ENCODE assay signal across 15 cellular contexts in the genomic region with DNA sequence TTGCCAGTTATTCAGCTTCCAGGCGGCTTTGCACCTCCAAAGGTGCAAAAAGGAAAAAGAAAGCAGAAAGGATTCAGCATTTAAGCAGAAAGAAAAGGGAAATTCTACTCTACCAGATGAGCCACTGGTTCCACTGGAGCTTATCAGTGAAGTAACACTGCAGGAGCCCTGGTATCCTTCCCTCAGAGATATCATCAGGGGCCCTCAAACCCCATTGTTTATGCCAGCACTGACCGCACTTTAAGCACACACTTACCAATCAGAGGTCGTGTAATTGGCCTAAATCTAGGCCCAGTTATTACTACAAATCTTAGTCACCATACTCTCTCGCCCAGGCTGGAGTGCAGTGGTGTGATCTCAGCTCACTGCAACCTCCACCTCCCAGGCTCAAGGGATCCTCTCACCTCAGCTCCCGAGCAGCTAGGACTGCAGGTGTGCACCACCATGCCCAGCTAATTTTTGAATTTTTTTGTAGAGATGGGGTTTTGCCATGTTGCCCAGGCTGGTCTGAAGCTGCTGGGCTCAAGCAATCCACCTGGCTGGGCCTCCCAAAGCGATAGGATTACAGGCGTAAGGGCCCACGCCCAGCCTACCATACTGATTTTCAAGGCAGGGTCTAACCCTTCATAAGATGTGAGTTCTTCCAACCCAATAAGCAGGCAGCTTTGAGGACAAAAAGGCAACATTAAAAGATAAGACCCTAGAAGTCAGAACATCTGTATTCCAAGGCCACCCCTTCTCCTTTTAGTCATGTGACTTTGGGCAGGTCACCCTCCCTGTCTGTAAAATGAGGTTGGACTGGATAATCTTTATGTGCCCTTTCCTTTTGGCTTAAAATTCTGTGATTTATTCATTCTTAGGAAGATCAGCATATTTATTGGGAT.
DNase-seq lines count a peak whose midpoint lies in the region; ATAC-seq and TF ChIP-seq lines count a peak whose summit lies in the region.
"Had no signal": no experiment of that assay in that cellular context is flagged by ENCODE, and none has a peak within 500 bp of the region (broad histone marks: within the 10 kb centered on the region; RNA-seq: fewer than 3 reads in every experiment).

No MANE protein-coding gene starts in this region.

- H3K27me3 ChIP-seq in subcutaneous abdominal adipose tissue (ENCODE audit: control insufficient read depth in 5 of 5, insufficient read depth in 4 of 5, low read length in 5 of 5) = no peaks in the 10 kb centered on the region
- H3K27me3 ChIP-seq: SJCRH30 had no signal

- peaks cover 77% of the 10 kb centered on the region for H3K4me1 Mint-ChIP-seq in HFFc6 (ENCODE audit: low read depth)
- peaks cover 61% of the 10 kb centered on the region for H3K4me1 Mint-ChIP-seq in mesothelial cell of epicardium

- H3K9ac ChIP-seq in subcutaneous abdominal adipose tissue (ENCODE audit: low read length in 5 of 5) = no peak overlapping the region

- no peak for ATAC-seq in left lobe of liver
- ATAC-seq: PC-3 had no signal

- no peak for TF ChIP-seq CTCF in HFFc6 (IDR thresholded peaks at IDR 0.05)
- TF ChIP-seq CTCF in mesothelial cell of epicardium (IDR thresholded peaks at IDR 0.05; ENCODE audit: unreplicated experiment) = no peak

- H3K36me3 Mint-ChIP-seq in HFFc6 (ENCODE audit: low read depth) = peaks cover 30% of the 10 kb centered on the region; the same call in 1 of the 2 replicates
- peaks cover 16% of the 10 kb centered on the region for H3K36me3 Mint-ChIP-seq in mesothelial cell of epicardium

- H3K4me3 ChIP-seq in subcutaneous abdominal adipose tissue (ENCODE audit: low read depth in 1 of 5, low read length in 5 of 5) = no peak overlapping the region
- H3K4me3 ChIP-seq: SJCRH30 had no signal

- H3K27ac ChIP-seq in subcutaneous abdominal adipose tissue (ENCODE audit: low read depth, low read length) = peak overlapping the region; percentile 89

- no peak for DNase-seq in HFFc6
- DNase-seq in amniotic epithelial cell (ENCODE audit: low read depth) = peak; percentile 93
- DNase-seq in mesothelial cell of epicardium (ENCODE audit: low spot score in 2 of 2, unreplicated experiment in 2 of 2) = no peak
- DNase-seq in LoVo (ENCODE audit: low spot score) = no peak
- DNase-seq in NCI-H748 (lab: John Stamatoyannopoulos, UW; ENCODE audit: unreplicated experiment) = no peak
- DNase-seq in CD1c-positive myeloid dendritic cell (ENCODE audit: extremely low spot score) = no peak
- no peak for DNase-seq in left lobe of liver (ENCODE audit: low spot score)
- DNase-seq: activated gamma-delta T cell treated with Interleukin-2 at 50 U/mL for 16 hours, amygdala, NCI-H1417 treated with DMSO at 0.1 percent for 48 hours, NCI-H774, PC-3, SJCRH30 had no signal

- no peaks in the 10 kb centered on the region for H3K9me3 ChIP-seq in subcutaneous abdominal adipose tissue (ENCODE audit: control insufficient read depth in 5 of 5, low read length in 5 of 5)
- H3K9me3 ChIP-seq: SJCRH30 had no signal

- H3K4me1 ChIP-seq in subcutaneous abdominal adipose tissue (ENCODE audit: control insufficient read depth in 5 of 5, insufficient read depth in 5 of 5, low read length in 5 of 5) = peaks cover 11 to 61% (median 52%) of the 10 kb centered on the region in 5 donors

- H3K9me3 Mint-ChIP-seq in HFFc6 (no peaks in the 10 kb centered on the region), mesothelial cell of epicardium (no peaks in the 10 kb centered on the region)

- H3K27ac Mint-ChIP-seq in HFFc6 (no peak overlapping the region; the same call in 1 of the 2 replicates), mesothelial cell of epicardium (peak overlapping the region; percentile 30)
- H3K27ac Mint-ChIP-seq: B cell had no signal

- peaks cover 3% of the 10 kb centered on the region for H3K27me3 Mint-ChIP-seq in HFFc6 (ENCODE audit: insufficient read depth)
- no peaks in the 10 kb centered on the region for H3K27me3 Mint-ChIP-seq in mesothelial cell of epicardium (ENCODE audit: low read depth)
- H3K27me3 Mint-ChIP-seq: B cell had no signal

- H3K36me3 ChIP-seq in subcutaneous abdominal adipose tissue (ENCODE audit: control insufficient read depth in 5 of 5, insufficient read depth in 5 of 5, low read length in 5 of 5) = peaks cover 15 to 31% (median 24%) of the 10 kb centered on the region in 5 donors
- H3K36me3 ChIP-seq: SJCRH30 had no signal

- H3K4me3 Mint-ChIP-seq in HFFc6 (peak overlapping the region; percentile 15; the same call in 1 of the 2 replicates), mesothelial cell of epicardium (no peak overlapping the region)
- H3K4me3 Mint-ChIP-seq: B cell had no signal
